37 cellular contexts compared by ENCODE assay signal in genomic region chr19:42065051-42065450, GRCh38.
"Had no signal": no experiment of that assay in that cellular context is flagged by ENCODE, and none has a peak within 500 bp of the region (broad histone marks: within the 10 kb centered on the region; RNA-seq: fewer than 3 reads in every experiment).

No MANE protein-coding gene starts in this region.

- FAIRE-seq: astrocyte, TTC549 had no signal

- ATAC-seq: activated CD8-positive, alpha-beta T cell treated with anti-CD3 and anti-CD28 coated beads for 36 hours; activated naive CD4-positive, alpha-beta T cell treated with anti-CD3 and anti-CD28 coated beads, Interleukin-2, amount 50 U/mL, for 72 hours; activated T-cell treated with anti-CD3 and anti-CD28 coated beads, Interleukin-2, amount 50 U/mL, for 4 hours; activated T-cell treated with anti-CD3 and anti-CD28 coated beads, Interleukin-2, amount 50 U/mL, for 72 hours; activated T-helper 17 cell treated with anti-CD3 and anti-CD28 coated beads, Interleukin-2, amount 50 U/mL, for 72 hours; body of pancreas; T-cell had no signal

- H3K27me3 Mint-ChIP-seq: activated CD4-positive, alpha-beta T cell treated with anti-CD3 and anti-CD28 coated beads, Interleukin-2, amount 10 ng/mL, durations not matched to agents 24 days and 14 days; activated T-helper 17 cell treated with anti-CD3 and anti-CD28 coated beads, Interleukin-2, amount 50 U/mL, for 72 hours had no signal

- H3K4me3 Mint-ChIP-seq: activated B cell treated with CpG ODN at 0.5 μM for 24 hours; activated CD4-positive, alpha-beta memory T cell treated with anti-CD3 and anti-CD28 coated beads for 36 hours; activated CD4-positive, alpha-beta T cell treated with anti-CD3 and anti-CD28 coated beads, Interleukin-2, amount 10 ng/mL, durations not matched to agents 24 days and 14 days; activated CD8-positive, alpha-beta T cell treated with anti-CD3 and anti-CD28 coated beads for 36 hours; activated naive CD4-positive, alpha-beta T cell treated with anti-CD3 and anti-CD28 coated beads for 36 hours; activated naive CD8-positive, alpha-beta T cell treated with anti-CD3 and anti-CD28 coated beads for 36 hours; activated T-cell treated with anti-CD3 and anti-CD28 coated beads, Interleukin-2, amount 50 U/mL, for 4 hours; activated T-cell treated with anti-CD3 and anti-CD28 coated beads, Interleukin-2, amount 50 U/mL, for 72 hours; activated T-helper 1 cell treated with anti-CD3 and anti-CD28 coated beads, Interleukin-12 subunit alpha, Interleukin-12 subunit beta, Interleukin-2, Interleukin-4 antibody, amounts not matched to agents 30 ng/mL and 10 ng/mL and 1 ng/mL, durations not matched to agents 14 hours and 24 hours and 36 hours; activated T-helper 17 cell treated with anti-CD3 and anti-CD28 coated beads, Interleukin-2, amount 50 U/mL, for 72 hours; central memory CD8-positive, alpha-beta T cell; T-cell; T-helper 2 cell treated with Interferon-gamma antibody and Interleukin-4, amounts not matched to agents 5 μg/mL and 100 μg/mL, for 36 hours had no signal

- DNase-seq: activated B cell treated with CpG ODN at 0.5 μM for 24 hours; activated CD4-positive, alpha-beta memory T cell treated with anti-CD3 and anti-CD28 coated beads for 36 hours; activated CD4-positive, alpha-beta T cell treated with anti-CD3 and anti-CD28 coated beads for 4 hours; activated CD4-positive, alpha-beta T cell treated with anti-CD3 and anti-CD28 coated beads, Interleukin-2, amount 10 ng/mL, durations not matched to agents 24 days and 14 days; activated CD4-positive, alpha-beta T cell treated with anti-CD3 and anti-CD28 coated beads, Interleukin-2, amount 50 U/mL, for 1 hour; activated CD4-positive, alpha-beta T cell treated with anti-CD3 and anti-CD28 coated beads, Interleukin-2, amount 50 U/mL, for 4 hours; activated CD4-positive, CD25-positive, alpha-beta regulatory T cell treated with anti-CD3 and anti-CD28 coated beads, Interleukin-2, amount 50 U/mL, for 72 hours; activated CD8-positive, alpha-beta memory T cell treated with anti-CD3 and anti-CD28 coated beads, Interleukin-2, amount 50 U/mL, for 4 hours; activated CD8-positive, alpha-beta T cell treated with anti-CD3 and anti-CD28 coated beads for 36 hours; activated effector memory CD4-positive, alpha-beta T cell treated with anti-CD3 and anti-CD28 coated beads, Interleukin-2, amount 50 U/mL, for 16 hours; activated gamma-delta T cell treated with Interleukin-2 at 50 U/mL for 16 hours; activated naive CD4-positive, alpha-beta T cell; activated naive CD4-positive, alpha-beta T cell treated with anti-CD3 and anti-CD28 coated beads for 36 hours; activated naive CD4-positive, alpha-beta T cell treated with anti-CD3 and anti-CD28 coated beads, Interleukin-2, amount 50 U/mL, for 16 hours; activated naive CD8-positive, alpha-beta T cell treated with anti-CD3 and anti-CD28 coated beads for 36 hours; activated T-cell treated with anti-CD3 and anti-CD28 coated beads for 4 hours; activated T-cell treated with anti-CD3 and anti-CD28 coated beads, Interleukin-2, amount 50 U/mL, for 1 hour; activated T-cell treated with anti-CD3 and anti-CD28 coated beads, Interleukin-2, amount 50 U/mL, for 4 hours; activated T-cell treated with anti-CD3 and anti-CD28 coated beads, Interleukin-2, amount 50 U/mL, for 72 hours; adrenal gland; amniotic stem cell; aorta; body of pancreas; brain microvascular endothelial cell; cerebellar nuclear complex; T-cell; T-helper 2 cell; T-helper 9 cell had no signal

- H3K4me1 ChIP-seq: adrenal gland, body of pancreas, breast epithelium had no signal

- H3K27ac ChIP-seq: adrenal gland, body of pancreas, brain microvascular endothelial cell, breast epithelium, VCaP had no signal

- H3K27ac Mint-ChIP-seq: activated B cell treated with CpG ODN at 0.5 μM for 24 hours; activated CD4-positive, alpha-beta memory T cell treated with anti-CD3 and anti-CD28 coated beads for 36 hours; activated CD4-positive, alpha-beta T cell treated with anti-CD3 and anti-CD28 coated beads, Interleukin-2, amount 10 ng/mL, durations not matched to agents 24 days and 14 days; activated CD8-positive, alpha-beta T cell treated with anti-CD3 and anti-CD28 coated beads for 36 hours; activated naive CD4-positive, alpha-beta T cell treated with anti-CD3 and anti-CD28 coated beads for 36 hours; activated naive CD4-positive, alpha-beta T cell treated with anti-CD3 and anti-CD28 coated beads, Interleukin-2, amount 50 U/mL, for 72 hours; activated naive CD8-positive, alpha-beta T cell treated with anti-CD3 and anti-CD28 coated beads for 36 hours; activated T-cell treated with anti-CD3 and anti-CD28 coated beads, Interleukin-2, amount 50 U/mL, for 72 hours; activated T-helper 1 cell treated with anti-CD3 and anti-CD28 coated beads, Interleukin-12 subunit alpha, Interleukin-12 subunit beta, Interleukin-2, Interleukin-4 antibody, amounts not matched to agents 30 ng/mL and 10 ng/mL and 1 ng/mL, durations not matched to agents 14 hours and 24 hours and 36 hours; T-cell; T-helper 2 cell treated with Interferon-gamma antibody and Interleukin-4, amounts not matched to agents 5 μg/mL and 100 μg/mL, for 36 hours had no signal

- H3K4me1 Mint-ChIP-seq: activated B cell treated with CpG ODN at 0.5 μM for 24 hours; activated CD4-positive, alpha-beta T cell treated with anti-CD3 and anti-CD28 coated beads, Interleukin-2, amount 10 ng/mL, durations not matched to agents 24 days and 14 days; activated T-helper 17 cell treated with anti-CD3 and anti-CD28 coated beads, Interleukin-2, amount 50 U/mL, for 72 hours; central memory CD8-positive, alpha-beta T cell; T-cell had no signal

- H3K9me3 ChIP-seq: adrenal gland, body of pancreas, breast epithelium had no signal

- H3K4me3 ChIP-seq: adrenal gland, body of pancreas, breast epithelium had no signal

- H3K36me3 ChIP-seq: adrenal gland, brain microvascular endothelial cell, breast epithelium had no signal

- H3K36me3 Mint-ChIP-seq: activated CD4-positive, alpha-beta memory T cell treated with anti-CD3 and anti-CD28 coated beads for 36 hours; activated naive CD4-positive, alpha-beta T cell treated with anti-CD3 and anti-CD28 coated beads, Interleukin-2, amount 50 U/mL, for 72 hours; activated naive CD8-positive, alpha-beta T cell treated with anti-CD3 and anti-CD28 coated beads for 36 hours; T-cell had no signal
